8 cellular contexts compared by ENCODE assay signal in the genomic region with DNA sequence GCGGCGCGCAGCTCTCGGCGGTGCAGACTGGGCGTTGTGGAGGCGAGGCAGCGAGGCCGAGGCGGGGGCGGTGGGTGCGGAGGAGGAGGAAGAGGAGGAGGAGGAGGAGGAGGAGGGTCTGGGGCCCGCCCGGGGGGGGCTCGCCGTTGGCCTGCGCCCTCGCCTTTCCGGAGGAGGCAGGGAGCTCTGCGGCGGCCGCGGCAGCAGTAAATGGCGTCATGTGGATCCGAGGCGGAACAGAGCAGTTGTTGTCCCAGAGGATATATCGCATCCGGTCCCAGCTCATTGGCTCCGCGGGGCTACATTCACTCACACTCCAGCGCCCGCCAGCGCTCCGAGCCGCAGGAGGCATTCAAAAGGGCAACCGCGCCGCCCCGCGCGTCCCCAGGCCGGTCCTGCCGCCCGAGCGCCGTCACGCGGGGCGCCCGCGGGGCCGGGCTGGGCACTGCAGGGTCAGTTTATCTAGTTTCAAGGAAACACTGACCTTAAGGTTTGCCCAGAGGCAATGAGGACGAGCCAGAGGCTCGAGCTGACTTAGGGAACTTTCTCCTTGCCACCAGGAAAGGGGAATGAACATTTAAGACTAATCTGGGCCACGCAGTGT. TPM values are rescaled to one million over a fixed set of nuclear protein-coding genes. Genes with fewer than 3 reads are reported as not detected.
A peak's percentile ranks its signal among the peaks of the same experiment; 100 is the strongest.
DNase-seq lines count a peak whose midpoint lies in the region; ATAC-seq, FAIRE-seq and TF ChIP-seq lines count a peak whose summit lies in the region.

Gene SPRY2 (minus strand): TSS at position 29 of the 604 bp plus-strand sequence. CDS start 3,421 bp downstream, outside the sequence.

- no peaks in the 10 kb centered on the region for H3K9me3 Mint-ChIP-seq in CD4-positive, alpha-beta T cell

- POLR2A ChIA-PET in CD4-positive, alpha-beta T cell (lab: Charles Lee), result no interaction called here

- H3K4me3 Mint-ChIP-seq in CD4-positive, alpha-beta T cell, result peak within 1 kb of the TSS; percentile 93

- H3K36me3 Mint-ChIP-seq in CD4-positive, alpha-beta T cell (ENCODE audit: low read depth), result no peaks in the 10 kb centered on the region

- H3K4me3 ChIP-seq in muscle layer of colon (ENCODE audit: low read depth in 1 of 2, low read length in 2 of 2) (peak within 1 kb of the TSS; percentile 84 to 97), thyroid gland (replicated peaks in 1 of 3) (peak within 1 kb of the TSS; percentile 28 to 58 (median 58))

- no peak within 1 kb of the TSS for H3K27ac Mint-ChIP-seq in CD4-positive, alpha-beta T cell

- peak; percentile 47 to 88 for TF ChIP-seq POLR2A in thyroid gland (IDR thresholded peaks at IDR 0.05)

- no peak for DNase-seq in CD4-positive, alpha-beta T cell
- DNase-seq in GM19239 (ENCODE audit: insufficient read length, low spot score), result no peak
- peak; percentile 78 for DNase-seq in NCI-H345 treated with DMSO at 0.1 percent for 48 hours (lab: John Stamatoyannopoulos, UW; ENCODE audit: unreplicated experiment)
- peak; percentile 59 to 64 for DNase-seq in activated T-cell treated with anti-CD3 and anti-CD28 coated beads, Interleukin-2, amount 50 U/mL, for 48 hours
- DNase-seq in fibroblast of peridontal ligament (ENCODE audit: extremely low read depth), result peak; percentile 97
- DNase-seq in thyroid gland, result peak; percentile 88 to 90

- intact Hi-C loops in CD4-positive, alpha-beta T cell (cut with DNase I, micrococcal nuclease), result no loop called here
- intact Hi-C loops in thyroid gland (cut with DNase I), result loop anchor here (10.0 kb wide), 1 partner anchor 666 kb away; no protein-coding TSS in a partner anchor

- 0 to 1% methylated on average over 3 to 42 of the region's 55 CpGs for WGBS in thyroid gland, 2 donors

- TF ChIP-seq CTCF in CD4-positive, alpha-beta T cell (IDR thresholded peaks at IDR 0.05), result no peak
- peak in 3 of 6 experiments; percentile 29 to 38 (median 34) for TF ChIP-seq CTCF in thyroid gland (IDR thresholded peaks at IDR 0.05)

- peaks cover 7% of the 10 kb centered on the region for H3K4me1 ChIP-seq in muscle layer of colon (ENCODE audit: insufficient read depth, low read length)
- H3K4me1 ChIP-seq in thyroid gland, result peaks cover 3 to 11% of the 10 kb centered on the region in 2 donors

- peaks cover 52% of the 10 kb centered on the region for H3K27me3 ChIP-seq in CD4-positive, alpha-beta T cell (ENCODE audit: control insufficient read depth, insufficient read depth, low read length)
- H3K27me3 ChIP-seq in muscle layer of colon (ENCODE audit: control insufficient read depth in 1 of 2, insufficient read depth in 2 of 2, low read length in 2 of 2), result no peaks in the 10 kb centered on the region
- H3K27me3 ChIP-seq in thyroid gland, result no peaks in the 10 kb centered on the region

- peaks cover 30% of the 10 kb centered on the region for H3K4me1 Mint-ChIP-seq in CD4-positive, alpha-beta T cell (ENCODE audit: low read depth)

- peak; percentile 30 for ATAC-seq in CD4-positive, alpha-beta T cell (ENCODE audit: poor library complexity)
- peak; percentile 39 for ATAC-seq in HG03280 (IDR thresholded peaks at IDR 0.05; ENCODE audit: unreplicated experiment)

- no peaks in the 10 kb centered on the region for H3K9me3 ChIP-seq in CD4-positive, alpha-beta T cell (ENCODE audit: control insufficient read depth, low read length)
- H3K9me3 ChIP-seq in muscle layer of colon (ENCODE audit: low read length), result no peaks in the 10 kb centered on the region
- H3K9me3 ChIP-seq in thyroid gland, result no peaks in the 10 kb centered on the region

- FAIRE-seq in GM19239 (lab: Jason Lieb, UNC), result peak; percentile 84

- H3K27me3 Mint-ChIP-seq in CD4-positive, alpha-beta T cell, result peaks cover 58% of the 10 kb centered on the region

- CTCF ChIA-PET in CD4-positive, alpha-beta T cell (lab: Charles Lee), result no interaction called here

- H3K27ac ChIP-seq in CD4-positive, alpha-beta T cell (ENCODE audit: low read depth, low read length), result no peak within 1 kb of the TSS
- peak within 1 kb of the TSS; percentile 92 for H3K27ac ChIP-seq in muscle layer of colon (ENCODE audit: low read depth, low read length)
- peak within 1 kb of the TSS; percentile 86 to 95 (median 91) for H3K27ac ChIP-seq in thyroid gland

- H3K36me3 ChIP-seq in muscle layer of colon (ENCODE audit: insufficient read depth, low read length) (peaks cover 11% of the 10 kb centered on the region), thyroid gland (peaks cover 4 to 9% of the 10 kb centered on the region in 2 donors)

- peak within 1 kb of the TSS; percentile 83 for H3K9ac ChIP-seq in muscle layer of colon (ENCODE audit: low read length)

RNA-seq across cellular contexts. Expression of gene SPRY2, which starts in this region (rescaled TPM):
- total RNA-seq in CD4-positive, alpha-beta T cell, result under 1 TPM; 0.33 to 0.45 TPM
- 10 to 100 TPM; 17.9 to 37.0 (median 24.5) TPM for total RNA-seq in thyroid gland

Comparison
In these comparisons a context has a peak if more than half of its experiments do, and no peak if none do; other contexts are left out.
1. RNA of gene SPRY2 (total RNA-seq): 17.9 to 37.0 TPM in thyroid gland; 0.33 to 0.45 TPM in CD4-positive, alpha-beta T cell; every median in the first group is over 10 times any median in the second.
2. Peak in ATAC-seq in CD4-positive, alpha-beta T cell; RNA of the gene not detected or under 1 TPM.
3. DNase-seq: peak in NCI-H345 treated with DMSO at 0.1 percent for 48 hours (single experiment), activated T-cell treated with anti-CD3 and anti-CD28 coated beads, Interleukin-2, amount 50 U/mL, for 48 hours (2 of 2), fibroblast of peridontal ligament (single experiment) and thyroid gland (2 of 2); none in CD4-positive, alpha-beta T cell (0 of 10) and GM19239 (single experiment).